19 cellular contexts compared by ENCODE assay signal in genomic region chr11:9820260-9820659, GRCh38.
DNase-seq lines count a peak whose midpoint lies in the region; ATAC-seq and TF ChIP-seq lines count a peak whose summit lies in the region.
"Had no signal": no experiment of that assay in that cellular context is flagged by ENCODE, and none has a peak within 500 bp of the region (broad histone marks: within the 10 kb centered on the region; RNA-seq: fewer than 3 reads in every experiment).

No MANE protein-coding gene starts in this region.

- H3K27me3 Mint-ChIP-seq in osteocyte (ENCODE audit: unreplicated experiment) = no peaks in the 10 kb centered on the region
- H3K27me3 Mint-ChIP-seq: activated CD4-positive, alpha-beta memory T cell treated with anti-CD3 and anti-CD28 coated beads for 36 hours; CD4-positive, alpha-beta T cell had no signal

- DNase-seq in Ammon's horn (ENCODE audit: low spot score) (peak; percentile 5), Right ventricle myocardium inferior (ENCODE audit: missing footprints) (no peak), osteocyte (ENCODE audit: extremely low spot score, unreplicated experiment) (no peak), GM13977 (ENCODE audit: low spot score) (no peak), mammary epithelial cell (no peak), NCI-H2029 treated with DMSO at 0.1 percent for 48 hours (lab: John Stamatoyannopoulos, UW) (no peak)
- DNase-seq: activated CD4-positive, alpha-beta memory T cell treated with anti-CD3 and anti-CD28 coated beads for 36 hours; activated naive CD4-positive, alpha-beta T cell treated with anti-CD3 and anti-CD28 coated beads for 36 hours; activated T-cell treated with anti-CD3 and anti-CD28 coated beads, Interleukin-2, amount 50 U/mL, for 4 hours; anterior cingulate cortex; CD4-positive, alpha-beta T cell; DMS79; kidney glomerular epithelial cell; NCI-H1417 treated with DMSO at 0.1 percent for 48 hours; NCI-H2171 treated with DMSO at 0.1 percent for 48 hours; NCI-H82; T-helper 2 cell had no signal

- peaks cover 11% of the 10 kb centered on the region for H3K4me1 ChIP-seq in mammary epithelial cell (ENCODE audit: insufficient read depth, low read length)

- H3K4me2 ChIP-seq in mammary epithelial cell (ENCODE audit: insufficient read depth, low read depth, low read length) = no peak overlapping the region

- H3K4me1 Mint-ChIP-seq in osteocyte (ENCODE audit: unreplicated experiment) = peaks cover 65% of the 10 kb centered on the region

- H4K20me1 ChIP-seq in mammary epithelial cell (ENCODE audit: insufficient read depth, low read length) = no peaks in the 10 kb centered on the region

- no peaks in the 10 kb centered on the region for H3K9me3 ChIP-seq in mammary epithelial cell (replicated peaks; ENCODE audit: insufficient read depth, low read length)

- H3K27ac Mint-ChIP-seq in osteocyte (ENCODE audit: unreplicated experiment) = peak overlapping the region; percentile 70
- H3K27ac Mint-ChIP-seq: activated CD4-positive, alpha-beta memory T cell treated with anti-CD3 and anti-CD28 coated beads for 36 hours; activated naive CD4-positive, alpha-beta T cell treated with anti-CD3 and anti-CD28 coated beads for 36 hours; CD4-positive, alpha-beta T cell had no signal

- 0% methylated on average over 1 of the region's 1 CpG for WGBS in mammary epithelial cell (ENCODE audit: low coverage, missing lambda C conversion rate)

- intact Hi-C loops in Right ventricle myocardium inferior (cut with DNase I) (loop anchor here (2.0 kb wide), 1 partner anchor 61 kb away; no protein-coding TSS in a partner anchor), mammary epithelial cell (cut with micrococcal nuclease) (no loop called here)

- H2AFZ ChIP-seq in mammary epithelial cell (ENCODE audit: low read depth, low read length) = no peak overlapping the region

- no peaks in the 10 kb centered on the region for H3K27me3 ChIP-seq in mammary epithelial cell (ENCODE audit: insufficient read depth, low read length)

- TF ChIP-seq CTCF in VCaP (conservative IDR thresholded peaks at IDR 0.05) = no peak
- TF ChIP-seq CTCF in osteocyte (IDR thresholded peaks at IDR 0.05) = no peak
- TF ChIP-seq CTCF in GM13977 (IDR thresholded peaks at IDR 0.05; ENCODE audit: extremely low read depth, insufficient read depth, missing control alignments) = no peak
- no peak for TF ChIP-seq CTCF in mammary epithelial cell (conservative IDR thresholded peaks at IDR 0.05 in 1 of 2, IDR thresholded peaks at IDR 0.05 in 1 of 2; ENCODE audit: extremely low read depth in 1 of 2, insufficient read depth in 1 of 2, low read depth in 1 of 2, low read length in 2 of 2)

- ATAC-seq in Right ventricle myocardium inferior = peak; percentile 92
- ATAC-seq in GM18873 (IDR thresholded peaks at IDR 0.05; ENCODE audit: low FRiP score, unreplicated experiment) = no peak
- ATAC-seq: activated T-cell treated with anti-CD3 and anti-CD28 coated beads, Interleukin-2, amount 50 U/mL, for 4 hours had no signal

- no peaks in the 10 kb centered on the region for H3K79me2 ChIP-seq in mammary epithelial cell (ENCODE audit: insufficient read depth, low read length)

- BruUV-seq in mammary epithelial cell (replicated peaks; lab: Mats Ljungman, UMichigan) = no TSS peak

- H3K4me3 ChIP-seq in mammary epithelial cell (replicated peaks in 1 of 3; ENCODE audit: insufficient read depth in 1 of 3, low read depth in 2 of 3, low read length in 3 of 3) = no peak overlapping the region

- no peaks in the 10 kb centered on the region for H3K36me3 ChIP-seq in mammary epithelial cell (ENCODE audit: insufficient read depth, low read length)

- no peak overlapping the region for H3K9ac ChIP-seq in mammary epithelial cell (ENCODE audit: insufficient read depth, low read length)

- H3K4me3 Mint-ChIP-seq in osteocyte (ENCODE audit: unreplicated experiment) = no peak overlapping the region
- H3K4me3 Mint-ChIP-seq: activated CD4-positive, alpha-beta memory T cell treated with anti-CD3 and anti-CD28 coated beads for 36 hours; activated naive CD4-positive, alpha-beta T cell treated with anti-CD3 and anti-CD28 coated beads for 36 hours; activated T-cell treated with anti-CD3 and anti-CD28 coated beads, Interleukin-2, amount 50 U/mL, for 4 hours; CD4-positive, alpha-beta T cell had no signal

- in situ Hi-C loops in GM13977 (cut with MboI; ENCODE audit: low pct_unique_long_range_greater_than_20kb, low sequenced_read_pairs, unreplicated experiment) (no loop called here), mammary epithelial cell (cut with MboI; ENCODE audit: low sequenced_read_pairs in 2 of 2) (no loop called here)

- H3K36me3 Mint-ChIP-seq in osteocyte (ENCODE audit: unreplicated experiment) = peaks cover 13% of the 10 kb centered on the region
- H3K36me3 Mint-ChIP-seq: activated CD4-positive, alpha-beta memory T cell treated with anti-CD3 and anti-CD28 coated beads for 36 hours had no signal

- H3K9me3 Mint-ChIP-seq in osteocyte (ENCODE audit: unreplicated experiment) = no peaks in the 10 kb centered on the region
- H3K9me3 Mint-ChIP-seq: activated CD4-positive, alpha-beta memory T cell treated with anti-CD3 and anti-CD28 coated beads for 36 hours; activated naive CD4-positive, alpha-beta T cell treated with anti-CD3 and anti-CD28 coated beads for 36 hours; activated T-cell treated with anti-CD3 and anti-CD28 coated beads, Interleukin-2, amount 50 U/mL, for 4 hours; CD4-positive, alpha-beta T cell had no signal

- CTCF ChIA-PET in mammary epithelial cell (lab: Charles Lee; ENCODE audit: low non-redundant PET) = no interaction called here

- dilution Hi-C loops in mammary epithelial cell (cut with HindIII; ENCODE audit: low sequenced_read_pairs) = no loop called here

- H3K27ac ChIP-seq in VCaP (peak overlapping the region; percentile 58), mammary epithelial cell (ENCODE audit: insufficient read depth, low read depth, low read length) (no peak overlapping the region)
